Comparison of ENCODE assay signal across 14 cellular contexts in the genomic region with DNA sequence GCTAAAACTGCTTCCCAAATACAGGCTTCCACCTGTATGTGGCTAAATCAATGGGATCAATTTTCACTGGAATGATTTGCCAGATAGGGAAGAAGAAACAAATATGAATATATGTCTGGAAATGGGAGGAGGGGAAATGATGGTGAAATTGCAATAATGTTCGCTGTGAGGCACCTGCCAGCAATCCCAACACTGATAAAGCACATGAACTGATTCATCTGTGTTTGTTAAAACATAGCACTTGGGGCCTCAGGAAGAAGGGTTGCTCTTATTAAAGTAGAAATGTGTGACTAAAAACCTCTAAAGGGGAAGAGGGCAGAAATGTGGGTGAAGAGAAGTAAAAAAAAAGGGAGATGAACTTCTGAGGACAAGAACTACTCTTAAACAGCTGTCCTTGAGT.
"Had no signal": no experiment of that assay in that cellular context is flagged by ENCODE, and none has a peak within 500 bp of the region (broad histone marks: within the 10 kb centered on the region; RNA-seq: fewer than 3 reads in every experiment).

No MANE protein-coding gene starts in this region.

- H3K4me1 Mint-ChIP-seq: stimulated activated naive B cell treated with anti-CD40 and anti-IgM and Interleukin-4, amounts not matched to agents 10 μg/mL and 1 μg/mL and 100 μg/mL, for 72 hours; T-cell had no signal

- ATAC-seq: foreskin keratinocyte; natural killer cell treated with Interleukin-12 subunit alpha and Interleukin-12 subunit beta and Interleukin-15 and Interleukin-18, amount 100 ng/mL, for 72 hours; stimulated activated naive B cell treated with anti-CD40 and anti-IgM and Interleukin-4, amounts not matched to agents 10 μg/mL and 1 μg/mL and 100 μg/mL, for 72 hours; T-cell had no signal

- H3K27me3 Mint-ChIP-seq: natural killer cell treated with Interleukin-12 subunit alpha and Interleukin-12 subunit beta and Interleukin-15 and Interleukin-18, amount 100 ng/mL, for 72 hours; stimulated activated naive B cell treated with anti-CD40 and anti-IgM and Interleukin-4, amounts not matched to agents 10 μg/mL and 1 μg/mL and 100 μg/mL, for 72 hours; T-cell had no signal

- H3K4me3 ChIP-seq: coronary artery had no signal

- H3K27me3 ChIP-seq: foreskin keratinocyte had no signal

- DNase-seq: activated CD4-positive, alpha-beta T cell treated with anti-CD3 and anti-CD28 coated beads, Interleukin-2, amount 50 U/mL, for 48 hours; activated CD4-positive, CD25-positive, alpha-beta regulatory T cell treated with anti-CD3 and anti-CD28 coated beads, Interleukin-2, amount 50 U/mL, for 72 hours; activated CD8-positive, alpha-beta memory T cell treated with anti-CD3 and anti-CD28 coated beads, Interleukin-2, amount 50 U/mL, for 4 hours; activated naive CD4-positive, alpha-beta T cell treated with Interleukin-2 at 50 U/mL for 16 hours; central memory CD4-positive, alpha-beta T cell; effector memory CD4-positive, alpha-beta T cell; foreskin keratinocyte; retina; stimulated activated naive B cell treated with anti-CD40 and anti-IgM and Interleukin-4, amounts not matched to agents 10 μg/mL and 1 μg/mL and 100 μg/mL, for 72 hours; T-cell; T-helper 9 cell; trophoblast cell had no signal

- H3K4me1 ChIP-seq: foreskin keratinocyte had no signal

- H3K4me3 Mint-ChIP-seq: natural killer cell treated with Interleukin-12 subunit alpha and Interleukin-12 subunit beta and Interleukin-15 and Interleukin-18, amount 100 ng/mL, for 72 hours; stimulated activated naive B cell treated with anti-CD40 and anti-IgM and Interleukin-4, amounts not matched to agents 10 μg/mL and 1 μg/mL and 100 μg/mL, for 72 hours; T-cell had no signal

- H3K27ac ChIP-seq: coronary artery, foreskin keratinocyte had no signal

- H3K27ac Mint-ChIP-seq: stimulated activated naive B cell treated with anti-CD40 and anti-IgM and Interleukin-4, amounts not matched to agents 10 μg/mL and 1 μg/mL and 100 μg/mL, for 72 hours; T-cell had no signal
